In the genomic region with DNA sequence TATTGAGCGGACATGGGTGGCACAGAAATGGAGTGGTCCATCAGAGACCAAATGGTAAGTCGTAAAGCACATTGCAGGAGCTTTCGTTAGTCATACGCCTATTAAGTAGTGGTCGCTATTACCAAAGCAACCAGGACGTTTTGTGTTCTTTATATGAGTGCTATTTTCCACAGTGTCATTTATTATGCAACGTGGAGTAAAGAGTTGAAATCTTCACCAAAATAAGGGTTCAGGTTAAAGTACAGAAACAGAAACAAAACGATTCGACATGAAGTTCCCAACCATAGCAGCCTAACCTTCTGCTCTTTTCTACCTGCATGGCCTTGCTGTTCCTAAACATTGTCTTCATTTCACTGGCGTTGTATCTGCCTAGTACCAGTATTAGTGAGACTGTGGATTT, we compare ENCODE assay signal across 25 cellular contexts.
"Had no signal": no experiment of that assay in that cellular context is flagged by ENCODE, and none has a peak within 500 bp of the region (broad histone marks: within the 10 kb centered on the region; RNA-seq: fewer than 3 reads in every experiment).

No MANE protein-coding gene starts in this region.

- H3K27me3 Mint-ChIP-seq: central memory CD8-positive, alpha-beta T cell; dendritic cell treated with granulocyte-macrophage colony-stimulating factor and Interleukin-4, amounts not matched to agents 40 ng/mL and 50 ng/mL, for 4 days; naive B cell; progenitor cell of endocrine pancreas; type B pancreatic cell had no signal

- H3K27me3 ChIP-seq: ovary, right lobe of liver, uterus had no signal

- H3K4me3 ChIP-seq: ovary, right lobe of liver, thoracic aorta, uterus had no signal

- H3K27ac Mint-ChIP-seq: activated CD8-positive, alpha-beta memory T cell treated with anti-CD3 and anti-CD28 coated beads, Interleukin-2, amount 10 ng/mL, durations not matched to agents 7 days and 5 days; activated CD8-positive, alpha-beta T cell treated with anti-CD3 and anti-CD28 coated beads, Interleukin-2, amount 10 ng/mL, durations not matched to agents 7 days and 5 days; activated naive CD4-positive, alpha-beta T cell treated with anti-CD3 and anti-CD28 coated beads, Interleukin-2, amount 50 U/mL, for 72 hours; activated T-helper 2 cell treated with anti-CD3 and anti-CD28 coated beads, Interferon-gamma antibody, Interleukin-2, Interleukin-4, amounts not matched to agents 10 μg/mL and 5 μg/mL and 100 μg/mL, durations not matched to agents 14 hours and 24 hours and 36 hours; dendritic cell treated with granulocyte-macrophage colony-stimulating factor and Interleukin-4, amounts not matched to agents 40 ng/mL and 50 ng/mL, for 4 days; mesothelial cell of epicardium; naive B cell; progenitor cell of endocrine pancreas; stimulated activated effector memory CD8-positive, alpha-beta T cell treated with anti-CD3 and anti-CD28 coated beads, Interleukin-12 subunit alpha, Interleukin-12 subunit beta, amount 100 ng/mL, for 72 hours; stimulated activated naive CD8-positive, alpha-beta T cell treated with anti-CD3 and anti-CD28 coated beads, Interleukin-15, Interleukin-2, amounts not matched to agents 100 ng/mL and 50 ng/mL, for 24 hours; type B pancreatic cell had no signal

- DNase-seq: activated CD4-positive, alpha-beta T cell treated with anti-CD3 and anti-CD28 coated beads for 1 hour; activated CD8-positive, alpha-beta memory T cell treated with anti-CD3 and anti-CD28 coated beads, Interleukin-2, amount 10 ng/mL, durations not matched to agents 7 days and 5 days; activated CD8-positive, alpha-beta T cell treated with anti-CD3 and anti-CD28 coated beads, Interleukin-2, amount 10 ng/mL, durations not matched to agents 7 days and 5 days; activated naive CD4-positive, alpha-beta T cell; activated T-cell treated with anti-CD3 and anti-CD28 coated beads, Interleukin-2, amount 50 U/mL, for 48 hours; anterior cingulate cortex; glutamatergic neuron; islet precursor cell; left cardiac atrium; mammary epithelial cell; naive B cell; ovary; right lobe of liver; stimulated activated CD4-positive, alpha-beta T cell treated with anti-CD3 and anti-CD28 coated beads, Interleukin-4, amount 100 ng/mL, for 1 hour; uterus had no signal

- H3K36me3 ChIP-seq: ovary, right lobe of liver, thoracic aorta, uterus had no signal

- H3K27ac ChIP-seq: ovary, right lobe of liver, thoracic aorta, uterus had no signal

- H3K4me1 Mint-ChIP-seq: activated CD8-positive, alpha-beta memory T cell treated with anti-CD3 and anti-CD28 coated beads, Interleukin-2, amount 10 ng/mL, durations not matched to agents 7 days and 5 days; central memory CD8-positive, alpha-beta T cell; naive B cell; stimulated activated effector memory CD8-positive, alpha-beta T cell treated with anti-CD3 and anti-CD28 coated beads, Interleukin-12 subunit alpha, Interleukin-12 subunit beta, amount 100 ng/mL, for 72 hours had no signal

- H3K36me3 Mint-ChIP-seq: activated CD8-positive, alpha-beta memory T cell treated with anti-CD3 and anti-CD28 coated beads, Interleukin-2, amount 10 ng/mL, durations not matched to agents 7 days and 5 days; activated naive CD4-positive, alpha-beta T cell treated with anti-CD3 and anti-CD28 coated beads, Interleukin-2, amount 50 U/mL, for 72 hours; mesothelial cell of epicardium; naive B cell; stimulated activated effector memory CD8-positive, alpha-beta T cell treated with anti-CD3 and anti-CD28 coated beads, Interleukin-12 subunit alpha, Interleukin-12 subunit beta, amount 100 ng/mL, for 72 hours had no signal

- H3K4me3 Mint-ChIP-seq: activated CD8-positive, alpha-beta memory T cell treated with anti-CD3 and anti-CD28 coated beads, Interleukin-2, amount 10 ng/mL, durations not matched to agents 7 days and 5 days; activated CD8-positive, alpha-beta T cell treated with anti-CD3 and anti-CD28 coated beads, Interleukin-2, amount 10 ng/mL, durations not matched to agents 7 days and 5 days; central memory CD8-positive, alpha-beta T cell; dendritic cell treated with granulocyte-macrophage colony-stimulating factor and Interleukin-4, amounts not matched to agents 40 ng/mL and 50 ng/mL, for 4 days; mesothelial cell of epicardium; naive B cell; stimulated activated effector memory CD8-positive, alpha-beta T cell treated with anti-CD3 and anti-CD28 coated beads, Interleukin-12 subunit alpha, Interleukin-12 subunit beta, amount 100 ng/mL, for 72 hours; stimulated activated naive CD8-positive, alpha-beta T cell treated with anti-CD3 and anti-CD28 coated beads, Interleukin-15, Interleukin-2, amounts not matched to agents 100 ng/mL and 50 ng/mL, for 24 hours; type B pancreatic cell had no signal

- H3K9me3 Mint-ChIP-seq: activated naive CD4-positive, alpha-beta T cell treated with anti-CD3 and anti-CD28 coated beads, Interleukin-2, amount 50 U/mL, for 72 hours; activated T-helper 2 cell treated with anti-CD3 and anti-CD28 coated beads, Interferon-gamma antibody, Interleukin-2, Interleukin-4, amounts not matched to agents 10 μg/mL and 5 μg/mL and 100 μg/mL, durations not matched to agents 14 hours and 24 hours and 36 hours; central memory CD8-positive, alpha-beta T cell; dendritic cell treated with granulocyte-macrophage colony-stimulating factor and Interleukin-4, amounts not matched to agents 40 ng/mL and 50 ng/mL, for 4 days; mesothelial cell of epicardium; naive B cell; stimulated activated effector memory CD8-positive, alpha-beta T cell treated with anti-CD3 and anti-CD28 coated beads, Interleukin-12 subunit alpha, Interleukin-12 subunit beta, amount 100 ng/mL, for 72 hours; stimulated activated naive CD8-positive, alpha-beta T cell treated with anti-CD3 and anti-CD28 coated beads, Interleukin-15, Interleukin-2, amounts not matched to agents 100 ng/mL and 50 ng/mL, for 24 hours; type B pancreatic cell had no signal

- H3K9me3 ChIP-seq: ovary, right lobe of liver, thoracic aorta, uterus had no signal

- H3K4me1 ChIP-seq: right lobe of liver, uterus had no signal
